Comparison of ENCODE assay signal across 2 cellular contexts in the genomic region with DNA sequence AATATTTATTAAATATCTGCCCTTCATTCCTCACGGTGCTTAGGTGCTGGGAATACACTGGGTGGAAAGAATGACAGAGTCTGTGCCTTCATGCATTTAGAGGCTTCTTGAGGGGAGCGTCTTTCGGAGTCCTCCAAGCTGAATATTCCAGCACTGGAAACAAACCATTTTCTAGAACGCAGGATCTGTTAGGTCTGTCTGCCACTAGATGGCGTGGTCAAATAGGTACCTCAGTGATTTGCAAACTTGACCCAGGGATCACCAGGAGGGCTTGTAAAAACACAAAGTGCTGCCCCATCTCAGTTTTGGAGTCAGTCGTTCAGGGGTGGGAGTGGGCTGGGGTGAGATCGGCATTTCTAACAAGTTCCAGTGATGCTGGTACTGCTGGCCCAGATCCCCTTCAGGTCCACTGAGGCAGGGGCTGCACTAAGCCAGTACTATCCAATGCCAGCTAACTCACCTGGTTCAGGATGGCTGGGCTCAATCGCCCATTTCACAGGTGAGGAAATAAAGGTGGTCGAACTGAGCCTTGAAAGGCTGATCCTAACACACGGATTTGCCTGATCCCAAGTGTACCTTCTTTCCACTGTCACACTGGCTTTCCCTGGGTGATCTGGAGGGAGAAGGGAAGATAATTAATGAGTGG.
A peak's percentile ranks its signal among the peaks of the same experiment; 100 is the strongest.
TF ChIP-seq lines count a peak whose summit lies in the region.

No MANE protein-coding gene starts in this region.

TF ChIP-seq in H1, 55 proteins besides CTCF, POLR2A, EP300 and RAD21:
- TF ChIP-seq SUZ12 (IDR thresholded peaks at IDR 0.05; ENCODE audit: low read length) (no peak), KDM1A (IDR thresholded peaks at IDR 0.05; ENCODE audit: borderline replicate concordance, low read length) (peak; percentile 82; the same call in 1 of the 2 replicates), JUN (IDR thresholded peaks at IDR 0.05; ENCODE audit: low read depth, low read length) (no peak), CHD2 (IDR thresholded peaks at IDR 0.05; ENCODE audit: low read length) (no peak), HDAC2 (IDR thresholded peaks at IDR 0.05; ENCODE audit: borderline replicate concordance in 1 of 2, low read depth in 2 of 2, low read length in 2 of 2) (peak in 1 of 2 experiments; percentile 43; a peak in 1 of 4 replicates), SP4 (IDR thresholded peaks at IDR 0.05; ENCODE audit: low read length) (no peak)

TF ChIP-seq in neural cell, 6 proteins besides CTCF, POLR2A, EP300 and RAD21:
- TF ChIP-seq SMC3 (conservative IDR thresholded peaks at IDR 0.05; ENCODE audit: poor library complexity) (no peak), EZH2 (IDR thresholded peaks at IDR 0.05; ENCODE audit: borderline replicate concordance, insufficient read depth, low read length, poor library complexity, severe bottlenecking) (no peak), TAF1 (IDR thresholded peaks at IDR 0.05; ENCODE audit: low read depth) (no peak), POLR2AphosphoS5 (IDR thresholded peaks at IDR 0.05) (no peak), MXI1 (conservative IDR thresholded peaks at IDR 0.05; ENCODE audit: poor library complexity, severe bottlenecking) (no peak)
- TF ChIP-seq, protein P1, sequence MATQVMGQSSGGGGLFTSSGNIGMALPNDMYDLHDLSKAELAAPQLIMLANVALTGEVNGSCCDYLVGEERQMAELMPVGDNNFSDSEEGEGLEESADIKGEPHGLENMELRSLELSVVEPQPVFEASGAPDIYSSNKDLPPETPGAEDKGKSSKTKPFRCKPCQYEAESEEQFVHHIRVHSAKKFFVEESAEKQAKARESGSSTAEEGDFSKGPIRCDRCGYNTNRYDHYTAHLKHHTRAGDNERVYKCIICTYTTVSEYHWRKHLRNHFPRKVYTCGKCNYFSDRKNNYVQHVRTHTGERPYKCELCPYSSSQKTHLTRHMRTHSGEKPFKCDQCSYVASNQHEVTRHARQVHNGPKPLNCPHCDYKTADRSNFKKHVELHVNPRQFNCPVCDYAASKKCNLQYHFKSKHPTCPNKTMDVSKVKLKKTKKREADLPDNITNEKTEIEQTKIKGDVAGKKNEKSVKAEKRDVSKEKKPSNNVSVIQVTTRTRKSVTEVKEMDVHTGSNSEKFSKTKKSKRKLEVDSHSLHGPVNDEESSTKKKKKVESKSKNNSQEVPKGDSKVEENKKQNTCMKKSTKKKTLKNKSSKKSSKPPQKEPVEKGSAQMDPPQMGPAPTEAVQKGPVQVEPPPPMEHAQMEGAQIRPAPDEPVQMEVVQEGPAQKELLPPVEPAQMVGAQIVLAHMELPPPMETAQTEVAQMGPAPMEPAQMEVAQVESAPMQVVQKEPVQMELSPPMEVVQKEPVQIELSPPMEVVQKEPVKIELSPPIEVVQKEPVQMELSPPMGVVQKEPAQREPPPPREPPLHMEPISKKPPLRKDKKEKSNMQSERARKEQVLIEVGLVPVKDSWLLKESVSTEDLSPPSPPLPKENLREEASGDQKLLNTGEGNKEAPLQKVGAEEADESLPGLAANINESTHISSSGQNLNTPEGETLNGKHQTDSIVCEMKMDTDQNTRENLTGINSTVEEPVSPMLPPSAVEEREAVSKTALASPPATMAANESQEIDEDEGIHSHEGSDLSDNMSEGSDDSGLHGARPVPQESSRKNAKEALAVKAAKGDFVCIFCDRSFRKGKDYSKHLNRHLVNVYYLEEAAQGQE (IDR thresholded peaks at IDR 0.05; ENCODE audit: borderline replicate concordance), result no peak
